In the genomic region with DNA sequence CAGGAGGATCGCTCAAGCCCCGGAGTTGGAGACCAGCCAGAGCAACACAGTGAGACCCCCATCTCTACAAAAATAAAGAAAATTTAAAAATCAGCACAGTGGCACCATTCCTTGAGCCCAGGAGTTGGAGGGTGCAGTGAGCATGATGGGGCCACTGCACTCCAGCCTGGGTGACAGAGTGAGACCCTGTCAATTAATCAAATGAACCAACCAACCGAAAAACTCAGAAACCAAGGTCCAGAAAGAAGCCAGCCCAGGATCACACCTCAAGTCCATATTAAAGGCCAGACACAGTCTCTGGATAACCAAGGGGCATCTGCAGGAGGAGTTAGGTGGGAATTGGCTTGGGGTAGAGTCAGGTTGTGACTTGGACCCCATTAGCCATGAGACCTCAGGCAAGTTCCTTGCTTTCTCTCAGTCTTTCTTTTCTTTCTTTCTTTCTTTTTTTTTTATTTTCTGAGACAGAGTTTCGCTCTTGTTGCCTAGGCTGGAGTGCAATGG, we compare ENCODE assay signal across 8 cellular contexts. TPM values are rescaled to one million over a fixed set of nuclear protein-coding genes. Genes with fewer than 3 reads are reported as not detected.
DNase-seq lines count a peak whose midpoint lies in the region; ATAC-seq and TF ChIP-seq lines count a peak whose summit lies in the region.

No MANE protein-coding gene starts in this region.

- H3K9me3 Mint-ChIP-seq in activated naive CD4-positive, alpha-beta T cell treated with anti-CD3 and anti-CD28 coated beads, Interleukin-2, amount 10 ng/mL, durations not matched to agents 7 days and 5 days, result no peaks in the 10 kb centered on the region
- H3K9me3 Mint-ChIP-seq in MCF 10A (ENCODE audit: unreplicated experiment) (no peaks in the 10 kb centered on the region), memory B cell (no peaks in the 10 kb centered on the region)

- peaks cover 39% of the 10 kb centered on the region for H3K4me1 Mint-ChIP-seq in activated naive CD4-positive, alpha-beta T cell treated with anti-CD3 and anti-CD28 coated beads, Interleukin-2, amount 10 ng/mL, durations not matched to agents 7 days and 5 days
- H3K4me1 Mint-ChIP-seq in MCF 10A (ENCODE audit: insufficient read depth, unreplicated experiment) (peaks cover 12% of the 10 kb centered on the region), memory B cell (peaks cover 29% of the 10 kb centered on the region)

- H3K36me3 ChIP-seq in upper lobe of right lung, result no peaks in the 10 kb centered on the region

- DNase-seq in activated naive CD4-positive, alpha-beta T cell treated with anti-CD3 and anti-CD28 coated beads, Interleukin-2, amount 10 ng/mL, durations not matched to agents 7 days and 5 days, result no peak
- no peak for DNase-seq in activated naive CD4-positive, alpha-beta T cell treated with anti-CD3 and anti-CD28 coated beads, Interleukin-2, amount 50 U/mL, for 16 hours
- DNase-seq in MCF 10A (ENCODE audit: unreplicated experiment) (no peak), memory B cell (ENCODE audit: low spot score in 2 of 2) (no peak), upper lobe of right lung (no peak), LoVo (ENCODE audit: low spot score) (no peak)

- peaks cover 4% of the 10 kb centered on the region for H3K36me3 Mint-ChIP-seq in activated naive CD4-positive, alpha-beta T cell treated with anti-CD3 and anti-CD28 coated beads, Interleukin-2, amount 10 ng/mL, durations not matched to agents 7 days and 5 days
- H3K36me3 Mint-ChIP-seq in MCF 10A (ENCODE audit: insufficient read depth, unreplicated experiment), result peaks cover 6% of the 10 kb centered on the region
- H3K36me3 Mint-ChIP-seq in memory B cell, result no peaks in the 10 kb centered on the region

- no peaks in the 10 kb centered on the region for H3K27me3 ChIP-seq in upper lobe of right lung

- no peaks in the 10 kb centered on the region for H3K27me3 Mint-ChIP-seq in activated naive CD4-positive, alpha-beta T cell treated with anti-CD3 and anti-CD28 coated beads, Interleukin-2, amount 10 ng/mL, durations not matched to agents 7 days and 5 days
- H3K27me3 Mint-ChIP-seq in MCF 10A (ENCODE audit: insufficient read depth, unreplicated experiment) (no peaks in the 10 kb centered on the region), memory B cell (no peaks in the 10 kb centered on the region)

- peak; percentile 2 for ATAC-seq in memory B cell (ENCODE audit: low read depth)
- ATAC-seq in upper lobe of right lung, result no peak
- no peak for ATAC-seq in HG02852 (IDR thresholded peaks at IDR 0.05; ENCODE audit: unreplicated experiment)
- no peak for ATAC-seq in GM18867 (IDR thresholded peaks at IDR 0.05; ENCODE audit: unreplicated experiment)

- peak overlapping the region; percentile 92 for H3K27ac ChIP-seq in upper lobe of right lung

- BruUV-seq in MCF 10A (replicated peaks; lab: Mats Ljungman, UMichigan), result no TSS peak

- CTCF ChIA-PET in activated naive CD4-positive, alpha-beta T cell treated with anti-CD3 and anti-CD28 coated beads, Interleukin-2, amount 10 ng/mL, durations not matched to agents 7 days and 5 days (lab: Charles Lee), result interaction anchor here (0.8 to 1.0 kb wide), 2 partner anchors 14 to 23 kb away, joined by 3 read pairs; no protein-coding TSS in a partner anchor
- CTCF ChIA-PET in MCF 10A (lab: Yijun Ruan, JAX), result interaction anchor here (0.5 to 1.0 kb wide), 3 partner anchors 25 to 109 kb away, joined by 4 read pairs; no protein-coding TSS in a partner anchor

- H3K27ac Mint-ChIP-seq in activated naive CD4-positive, alpha-beta T cell treated with anti-CD3 and anti-CD28 coated beads, Interleukin-2, amount 10 ng/mL, durations not matched to agents 7 days and 5 days, result peak overlapping the region; percentile 93
- H3K27ac Mint-ChIP-seq in MCF 10A (ENCODE audit: low read depth, unreplicated experiment) (peak overlapping the region; percentile 89), memory B cell (peak overlapping the region; percentile 97)

- no peaks in the 10 kb centered on the region for H3K9me3 ChIP-seq in upper lobe of right lung

- POLR2A ChIA-PET in MCF 10A (lab: Yijun Ruan, JAX), result interaction anchor here (0.6 to 3.1 kb wide), 19 partner anchors 8 to 586 kb away, joined by 3 to 38 read pairs (median 5); a partner anchor contains a TSS

- peak overlapping the region; percentile 90 for H3K4me3 Mint-ChIP-seq in activated naive CD4-positive, alpha-beta T cell treated with anti-CD3 and anti-CD28 coated beads, Interleukin-2, amount 10 ng/mL, durations not matched to agents 7 days and 5 days
- H3K4me3 Mint-ChIP-seq in MCF 10A (ENCODE audit: unreplicated experiment), result peak overlapping the region; percentile 91
- H3K4me3 Mint-ChIP-seq in memory B cell, result peak overlapping the region; percentile 98

- H3K4me1 ChIP-seq in upper lobe of right lung, result peaks cover 15% of the 10 kb centered on the region

- intact Hi-C loops in MCF 10A (cut with micrococcal nuclease) (no loop called here), upper lobe of right lung (cut with DNase I) (no loop called here)

- H3K4me3 ChIP-seq in upper lobe of right lung, result peak overlapping the region; percentile 89

- TF ChIP-seq CTCF in MCF 10A (IDR thresholded peaks at IDR 0.05; ENCODE audit: unreplicated experiment), result no peak
- TF ChIP-seq CTCF in upper lobe of right lung (IDR thresholded peaks at IDR 0.05), result no peak

RNA-seq across cellular contexts. Expression of a gene that starts 2.4 kb away (rescaled TPM):
- total RNA-seq in MCF 10A (2022), result 13.0 and 18.1 TPM in 2 replicates
- total RNA-seq in upper lobe of right lung, result 1.4 TPM

RNA-seq across cellular contexts. Expression of a gene that starts 6.8 kb away (rescaled TPM):
- total RNA-seq in MCF 10A (2022), result 82.6 and 89.2 TPM in 2 replicates
- total RNA-seq in upper lobe of right lung, result 63.3 TPM

RNA-seq across cellular contexts. Expression of a gene that starts 11.7 kb away (rescaled TPM):
- total RNA-seq in MCF 10A (2022) (37.3 and 39.6 TPM in 2 replicates), upper lobe of right lung (61.3 TPM)

RNA-seq across cellular contexts. Expression of a gene that starts 19.1 kb away (rescaled TPM):
- total RNA-seq in MCF 10A (2022) (21.0 and 29.5 TPM in 2 replicates), upper lobe of right lung (46.9 TPM)

RNA-seq across cellular contexts. Expression of a gene that starts 22.4 kb away (rescaled TPM):
- total RNA-seq in MCF 10A (2022) (10.3 and 12.0 TPM in 2 replicates), upper lobe of right lung (4.2 TPM)
